8 cellular contexts compared by ENCODE assay signal in genomic region chr14:65413739-65414045, GRCh38. TPM values are rescaled to one million over a fixed set of nuclear protein-coding genes. Genes with fewer than 3 reads are reported as not detected.
DNase-seq lines count a peak whose midpoint lies in the region; ATAC-seq and TF ChIP-seq lines count a peak whose summit lies in the region.

No MANE protein-coding gene starts in this region.

- no peak overlapping the region for H3K18ac ChIP-seq in mesenchymal stem cell (ENCODE audit: low read depth in 1 of 2, low read length in 2 of 2)

- WGBS in heart right ventricle, 2 donors = 30 to 37% methylated on average over 6 of the region's 6 CpGs
- WGBS in body of pancreas, 2 donors = 16 to 18% methylated on average over 6 of the region's 6 CpGs
- 0% methylated on average over 3 of the region's 6 CpGs for WGBS in mesenchymal stem cell
- WGBS in urinary bladder = 30% methylated on average over 6 of the region's 6 CpGs

- H3K4me1 ChIP-seq in heart right ventricle (peaks cover 0 to 24% (median 12%) of the 10 kb centered on the region in 9 donors), body of pancreas (peaks cover 12% of the 10 kb centered on the region), mesenchymal stem cell (ENCODE audit: control insufficient read depth, insufficient read depth, low read depth, low read length) (peaks cover 4% of the 10 kb centered on the region), urinary bladder (ENCODE audit: insufficient read depth) (no peaks in the 10 kb centered on the region)

- no peak overlapping the region for H3K4ac ChIP-seq in mesenchymal stem cell (ENCODE audit: low read depth in 1 of 2, low read length in 2 of 2)

- intact Hi-C loops in heart right ventricle (cut with DNase I) (loop anchor here in 8 of 10 donors (2.0 to 10.0 kb wide), 16 partner anchors 186 to 661 kb away; partner anchors contain the start of genes FNTB (in 1 of the 8) and MAX (in 1 of the 8)), Right ventricle myocardium inferior (cut with DNase I) (loop anchor here (2.0 to 10.0 kb wide), 7 partner anchors 186 to 634 kb away; partner anchors contain the start of gene MAX), body of pancreas (cut with DNase I) (no loop called here)

- H4K8ac ChIP-seq in mesenchymal stem cell (ENCODE audit: low read length) = no peak overlapping the region

- no peak overlapping the region for H2BK5ac ChIP-seq in mesenchymal stem cell (ENCODE audit: low read depth, low read length, poor library complexity, severe bottlenecking)

- ATAC-seq in heart right ventricle = no peak
- ATAC-seq in Right ventricle myocardium inferior = no peak
- no peak for ATAC-seq in body of pancreas
- no peak for ATAC-seq in HG02798 (IDR thresholded peaks at IDR 0.05; ENCODE audit: poor library complexity, unreplicated experiment)

- no peak for DNase-seq in heart right ventricle
- DNase-seq in Right ventricle myocardium inferior (ENCODE audit: missing footprints) = no peak
- DNase-seq in body of pancreas = peak in 2 of 4 donors; percentile 2 to 7
- no peak for DNase-seq in mesenchymal stem cell
- no peak for DNase-seq in NOMO-1 treated with DMSO at 0.1 percent for 48 hours (lab: John Stamatoyannopoulos, UW; ENCODE audit: unreplicated experiment)
- DNase-seq in T1000 (lab: John Stamatoyannopoulos, UW) = no peak

- no peaks in the 10 kb centered on the region for H3K9me3 ChIP-seq in heart right ventricle
- H3K9me3 ChIP-seq in body of pancreas = no peaks in the 10 kb centered on the region
- no peaks in the 10 kb centered on the region for H3K9me3 ChIP-seq in mesenchymal stem cell (ENCODE audit: control insufficient read depth, low read length)

- TF ChIP-seq CTCF in heart right ventricle (IDR thresholded peaks at IDR 0.05) = no peak
- TF ChIP-seq CTCF in body of pancreas (IDR thresholded peaks at IDR 0.05) = no peak

- H3K23ac ChIP-seq in mesenchymal stem cell (ENCODE audit: low read length in 2 of 2) = no peak overlapping the region

- H3K27me3 ChIP-seq in heart right ventricle (no peaks in the 10 kb centered on the region), body of pancreas (no peaks in the 10 kb centered on the region), mesenchymal stem cell (ENCODE audit: control insufficient read depth in 1 of 2, insufficient read depth in 1 of 2, low read length in 2 of 2) (no peaks in the 10 kb centered on the region)

- H3K36me3 ChIP-seq in heart right ventricle (no peaks in the 10 kb centered on the region), body of pancreas (replicated peaks in 1 of 2; ENCODE audit: insufficient read depth in 1 of 2, low read depth in 2 of 2) (no peaks in the 10 kb centered on the region), mesenchymal stem cell (ENCODE audit: control insufficient read depth in 1 of 2, insufficient read depth in 2 of 2, low read depth in 1 of 2, low read length in 2 of 2) (no peaks in the 10 kb centered on the region), urinary bladder (ENCODE audit: insufficient read depth) (no peaks in the 10 kb centered on the region)

- no peak overlapping the region for H2BK12ac ChIP-seq in mesenchymal stem cell (ENCODE audit: low read length in 2 of 2)

- H3K79me1 ChIP-seq in mesenchymal stem cell (replicated peaks; ENCODE audit: low read length, poor library complexity, severe bottlenecking) = peaks cover 4% of the 10 kb centered on the region

- peak overlapping the region; percentile 92 for H3K9ac ChIP-seq in mesenchymal stem cell (ENCODE audit: low read length)

- no peak overlapping the region for H2BK15ac ChIP-seq in mesenchymal stem cell (ENCODE audit: low read depth, poor library complexity, severe bottlenecking)

- H3K14ac ChIP-seq in mesenchymal stem cell (ENCODE audit: low read length in 2 of 2) = no peak overlapping the region

- H2AFZ ChIP-seq in mesenchymal stem cell (ENCODE audit: low read depth, low read length) = no peak overlapping the region

- peak overlapping the region in 7 of 10 donors; percentile 87 to 98 (median 92) for H3K27ac ChIP-seq in heart right ventricle
- peak overlapping the region in 3 of 4 donors; percentile 93 to 95 (median 94) for H3K27ac ChIP-seq in body of pancreas
- H3K27ac ChIP-seq in mesenchymal stem cell (ENCODE audit: low read length, poor library complexity, severe bottlenecking) = no peak overlapping the region
- no peak overlapping the region for H3K27ac ChIP-seq in urinary bladder (ENCODE audit: low read depth)

- H3K4me3 ChIP-seq in heart right ventricle (peak overlapping the region; percentile 60 to 94 (median 86)), body of pancreas (peak overlapping the region; percentile 77 to 95), mesenchymal stem cell (ENCODE audit: insufficient read depth in 1 of 2, low read depth in 1 of 2, low read length in 2 of 2) (peak overlapping the region; percentile 86 to 92), urinary bladder (ENCODE audit: low read depth, low read length) (peak overlapping the region; percentile 86)

- H2BK120ac ChIP-seq in mesenchymal stem cell (ENCODE audit: low read depth, low read length) = no peak overlapping the region

- no peak overlapping the region for H4K91ac ChIP-seq in mesenchymal stem cell (ENCODE audit: low read length)

- H3K4me2 ChIP-seq in mesenchymal stem cell (ENCODE audit: low read length, poor library complexity, severe bottlenecking) = peak overlapping the region; percentile 87

- no peak for TF ChIP-seq POLR2A in body of pancreas (IDR thresholded peaks at IDR 0.05)

- H2AK5ac ChIP-seq in mesenchymal stem cell (ENCODE audit: low read length, severe bottlenecking) = no peak overlapping the region

RNA-seq across cellular contexts. Expression of gene FUT8, which starts 1.2 kb away (rescaled TPM):
- total RNA-seq in heart right ventricle = 10 to 100 TPM in 6 of 10 donors, 1 to 10 TPM in 4; 8.3 to 16.1 (median 11.0) TPM
- polyA plus RNA-seq in heart right ventricle = 1 to 10 TPM; 2.9 to 7.1 TPM
- 15.7 TPM for total RNA-seq in Right ventricle myocardium inferior
- total RNA-seq in body of pancreas = 10 to 100 TPM; 31.1 to 33.0 TPM
- polyA plus RNA-seq in mesenchymal stem cell (2013, experiment 1 of 2) = 32.7 TPM
- polyA plus RNA-seq in mesenchymal stem cell (2013, experiment 2 of 2) = 31.2 TPM
- 62.1 TPM for total RNA-seq in urinary bladder
- 20.9 TPM for polyA plus RNA-seq in urinary bladder

Comparison
In these comparisons a context has a peak if more than half of its experiments do, and no peak if none do; other contexts are left out.
1. H3K27ac ChIP-seq: peak in heart right ventricle (7 of 10) and body of pancreas (3 of 4); none in mesenchymal stem cell (single experiment) and urinary bladder (single experiment).
2. Peak in every context shown above with its lines, with median percentiles within 50 percentile points of each other: H3K4me3 ChIP-seq.